15 cellular contexts compared by ENCODE assay signal in the genomic region with DNA sequence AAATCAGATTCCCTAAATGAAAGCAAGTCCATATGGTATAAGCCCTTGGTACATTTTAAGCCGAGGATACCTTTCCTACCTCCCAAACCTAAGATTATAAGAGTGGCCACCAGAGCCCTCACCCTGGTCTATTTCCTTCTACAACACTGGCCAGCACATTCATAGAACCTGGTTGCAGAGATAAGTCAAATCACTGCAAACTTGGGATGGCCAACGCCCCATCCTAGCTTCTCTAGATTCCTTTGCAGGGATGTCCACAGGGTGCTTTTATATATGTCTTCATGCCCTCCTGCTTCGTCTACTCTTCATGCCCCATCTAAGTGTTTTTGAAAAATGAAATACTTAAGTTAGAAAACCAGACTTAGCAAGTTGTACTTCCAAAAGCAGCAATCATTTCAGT. TPM values are rescaled to one million over a fixed set of nuclear protein-coding genes. Genes with fewer than 3 reads are reported as not detected.
"Had no signal": no experiment of that assay in that cellular context is flagged by ENCODE, and none has a peak within 500 bp of the region (broad histone marks: within the 10 kb centered on the region; RNA-seq: fewer than 3 reads in every experiment).

No MANE protein-coding gene starts in this region.

- H3K4me3 Mint-ChIP-seq: activated CD8-positive, alpha-beta T cell treated with anti-CD3 and anti-CD28 coated beads for 36 hours; activated naive CD4-positive, alpha-beta T cell treated with anti-CD3 and anti-CD28 coated beads for 36 hours; central memory CD8-positive, alpha-beta T cell; nephron progenitor cell; stimulated activated naive CD8-positive, alpha-beta T cell treated with anti-CD3 and anti-CD28 coated beads, Interleukin-15, amount 100 ng/mL, for 72 hours; T-helper 2 cell treated with Interferon-gamma antibody and Interleukin-4, amounts not matched to agents 5 μg/mL and 100 μg/mL, for 36 hours had no signal

- H3K27me3 Mint-ChIP-seq: central memory CD8-positive, alpha-beta T cell had no signal

- H3K27me3 ChIP-seq: tibial nerve had no signal

- H3K4me3 ChIP-seq: lung, tibial nerve had no signal

- H3K4me1 Mint-ChIP-seq: central memory CD8-positive, alpha-beta T cell; stimulated activated naive CD8-positive, alpha-beta T cell treated with anti-CD3 and anti-CD28 coated beads, Interleukin-15, amount 100 ng/mL, for 72 hours had no signal

- H3K27ac Mint-ChIP-seq: activated CD8-positive, alpha-beta T cell treated with anti-CD3 and anti-CD28 coated beads for 36 hours; activated naive CD4-positive, alpha-beta T cell treated with anti-CD3 and anti-CD28 coated beads for 36 hours; nephron progenitor cell; T-helper 2 cell treated with Interferon-gamma antibody and Interleukin-4, amounts not matched to agents 5 μg/mL and 100 μg/mL, for 36 hours had no signal

- H3K9me3 ChIP-seq: tibial nerve had no signal

- H3K4me1 ChIP-seq: tibial nerve had no signal

- H3K27ac ChIP-seq: tibial nerve had no signal

- ATAC-seq: activated CD8-positive, alpha-beta T cell treated with anti-CD3 and anti-CD28 coated beads for 36 hours; stimulated activated naive CD8-positive, alpha-beta T cell treated with anti-CD3 and anti-CD28 coated beads, Interleukin-15, amount 100 ng/mL, for 72 hours had no signal

- DNase-seq: activated CD4-positive, CD25-positive, alpha-beta regulatory T cell treated with anti-CD3 and anti-CD28 coated beads, Interleukin-2, amount 50 U/mL, for 72 hours; activated CD8-positive, alpha-beta memory T cell treated with anti-CD3 and anti-CD28 coated beads, Interleukin-2, amount 50 U/mL, for 48 hours; activated CD8-positive, alpha-beta T cell treated with anti-CD3 and anti-CD28 coated beads for 36 hours; activated naive CD4-positive, alpha-beta T cell treated with anti-CD3 and anti-CD28 coated beads for 36 hours; erythroblast; hippocampal formation; kidney glomerular epithelial cell; nephron progenitor cell; stimulated activated CD4-positive, alpha-beta T cell treated with anti-CD3 and anti-CD28 coated beads, Interleukin-15, amount 100 ng/mL, for 24 hours; stimulated activated CD4-positive, alpha-beta T cell treated with anti-CD3 and anti-CD28 coated beads, Interleukin-4, amount 100 ng/mL, for 4 hours; stimulated activated naive CD8-positive, alpha-beta T cell treated with anti-CD3 and anti-CD28 coated beads, Interleukin-15, amount 100 ng/mL, for 72 hours had no signal

- H3K36me3 ChIP-seq: tibial nerve had no signal

- H3K9me3 Mint-ChIP-seq: activated CD8-positive, alpha-beta T cell treated with anti-CD3 and anti-CD28 coated beads for 36 hours; activated naive CD4-positive, alpha-beta T cell treated with anti-CD3 and anti-CD28 coated beads for 36 hours; central memory CD8-positive, alpha-beta T cell had no signal

RNA-seq across cellular contexts. Expression of a gene that starts 41.8 kb away (rescaled TPM):
- total RNA-seq: activated CD8-positive, alpha-beta T cell treated with anti-CD3 and anti-CD28 coated beads for 36 hours; activated naive CD4-positive, alpha-beta T cell treated with anti-CD3 and anti-CD28 coated beads for 36 hours had no signal
